ENCODE assay signal across 8 cellular contexts in genomic region chr1:180953291-180953747, GRCh38.
A peak's percentile ranks its signal among the peaks of the same experiment; 100 is the strongest.
DNase-seq lines count a peak whose midpoint lies in the region; ATAC-seq and TF ChIP-seq lines count a peak whose summit lies in the region.

No MANE protein-coding gene starts in this region.

- H3K4me1 Mint-ChIP-seq in T-helper 1 cell treated with Interleukin-12 subunit alpha and Interleukin-12 subunit beta and Interleukin-4 antibody, amounts not matched to agents 30 μg/mL and 1 μg/mL, for 36 hours (ENCODE audit: low read depth) = peaks cover 5% of the 10 kb centered on the region
- peaks cover 11% of the 10 kb centered on the region for H3K4me1 Mint-ChIP-seq in stimulated activated memory B cell treated with anti-CD40 and anti-IgM and Interleukin-4, amounts not matched to agents 10 μg/mL and 1 μg/mL and 100 μg/mL, for 72 hours

- H3K36me3 Mint-ChIP-seq in T-helper 1 cell treated with Interleukin-12 subunit alpha and Interleukin-12 subunit beta and Interleukin-4 antibody, amounts not matched to agents 30 μg/mL and 1 μg/mL, for 36 hours (ENCODE audit: low read depth) = peaks cover 13% of the 10 kb centered on the region
- peaks cover 24% of the 10 kb centered on the region for H3K36me3 Mint-ChIP-seq in stimulated activated memory B cell treated with anti-CD40 and anti-IgM and Interleukin-4, amounts not matched to agents 10 μg/mL and 1 μg/mL and 100 μg/mL, for 72 hours

- no peak overlapping the region for H3K27ac Mint-ChIP-seq in T-helper 1 cell treated with Interleukin-12 subunit alpha and Interleukin-12 subunit beta and Interleukin-4 antibody, amounts not matched to agents 30 μg/mL and 1 μg/mL, for 36 hours
- H3K27ac Mint-ChIP-seq in stimulated activated memory B cell treated with anti-CD40 and anti-IgM and Interleukin-4, amounts not matched to agents 10 μg/mL and 1 μg/mL and 100 μg/mL, for 72 hours = no peak overlapping the region

- H3K9me3 Mint-ChIP-seq in T-helper 1 cell treated with Interleukin-12 subunit alpha and Interleukin-12 subunit beta and Interleukin-4 antibody, amounts not matched to agents 30 μg/mL and 1 μg/mL, for 36 hours = peaks cover 6% of the 10 kb centered on the region
- H3K9me3 Mint-ChIP-seq in stimulated activated memory B cell treated with anti-CD40 and anti-IgM and Interleukin-4, amounts not matched to agents 10 μg/mL and 1 μg/mL and 100 μg/mL, for 72 hours = no peaks in the 10 kb centered on the region

- peak overlapping the region; percentile 41 for H3K4me3 ChIP-seq in fibroblast of mammary gland (ENCODE audit: control insufficient read depth, low read depth, low read length)

- ATAC-seq in HG02763 (IDR thresholded peaks at IDR 0.05; ENCODE audit: unreplicated experiment) = peak; percentile 13
- ATAC-seq in stimulated activated memory B cell treated with anti-CD40 and anti-IgM and Interleukin-4, amounts not matched to agents 10 μg/mL and 1 μg/mL and 100 μg/mL, for 72 hours = peak; percentile 4

- H3K27me3 Mint-ChIP-seq in T-helper 1 cell treated with Interleukin-12 subunit alpha and Interleukin-12 subunit beta and Interleukin-4 antibody, amounts not matched to agents 30 μg/mL and 1 μg/mL, for 36 hours (ENCODE audit: low read depth) = no peaks in the 10 kb centered on the region
- no peaks in the 10 kb centered on the region for H3K27me3 Mint-ChIP-seq in stimulated activated memory B cell treated with anti-CD40 and anti-IgM and Interleukin-4, amounts not matched to agents 10 μg/mL and 1 μg/mL and 100 μg/mL, for 72 hours

- no peak for DNase-seq in T-helper 1 cell
- DNase-seq in RKO (ENCODE audit: low spot score) = peak; percentile 16
- no peak for DNase-seq in fibroblast of mammary gland (ENCODE audit: low read depth)
- no peak for DNase-seq in activated effector memory CD4-positive, alpha-beta T cell treated with anti-CD3 and anti-CD28 coated beads, Interleukin-2, amount 50 U/mL, for 16 hours
- DNase-seq in activated gamma-delta T cell (lab: John Stamatoyannopoulos, UW) = no peak

- TF ChIP-seq CTCF in fibroblast of mammary gland (conservative IDR thresholded peaks at IDR 0.05; ENCODE audit: control insufficient read depth, insufficient read depth, low read depth, low read length) = no peak

- H3K4me3 Mint-ChIP-seq in T-helper 1 cell treated with Interleukin-12 subunit alpha and Interleukin-12 subunit beta and Interleukin-4 antibody, amounts not matched to agents 30 μg/mL and 1 μg/mL, for 36 hours = peak overlapping the region; percentile 68
- H3K4me3 Mint-ChIP-seq in stimulated activated memory B cell treated with anti-CD40 and anti-IgM and Interleukin-4, amounts not matched to agents 10 μg/mL and 1 μg/mL and 100 μg/mL, for 72 hours = peak overlapping the region; percentile 63
